Comparison of ENCODE assay signal across 1 cellular context in the genomic region with DNA sequence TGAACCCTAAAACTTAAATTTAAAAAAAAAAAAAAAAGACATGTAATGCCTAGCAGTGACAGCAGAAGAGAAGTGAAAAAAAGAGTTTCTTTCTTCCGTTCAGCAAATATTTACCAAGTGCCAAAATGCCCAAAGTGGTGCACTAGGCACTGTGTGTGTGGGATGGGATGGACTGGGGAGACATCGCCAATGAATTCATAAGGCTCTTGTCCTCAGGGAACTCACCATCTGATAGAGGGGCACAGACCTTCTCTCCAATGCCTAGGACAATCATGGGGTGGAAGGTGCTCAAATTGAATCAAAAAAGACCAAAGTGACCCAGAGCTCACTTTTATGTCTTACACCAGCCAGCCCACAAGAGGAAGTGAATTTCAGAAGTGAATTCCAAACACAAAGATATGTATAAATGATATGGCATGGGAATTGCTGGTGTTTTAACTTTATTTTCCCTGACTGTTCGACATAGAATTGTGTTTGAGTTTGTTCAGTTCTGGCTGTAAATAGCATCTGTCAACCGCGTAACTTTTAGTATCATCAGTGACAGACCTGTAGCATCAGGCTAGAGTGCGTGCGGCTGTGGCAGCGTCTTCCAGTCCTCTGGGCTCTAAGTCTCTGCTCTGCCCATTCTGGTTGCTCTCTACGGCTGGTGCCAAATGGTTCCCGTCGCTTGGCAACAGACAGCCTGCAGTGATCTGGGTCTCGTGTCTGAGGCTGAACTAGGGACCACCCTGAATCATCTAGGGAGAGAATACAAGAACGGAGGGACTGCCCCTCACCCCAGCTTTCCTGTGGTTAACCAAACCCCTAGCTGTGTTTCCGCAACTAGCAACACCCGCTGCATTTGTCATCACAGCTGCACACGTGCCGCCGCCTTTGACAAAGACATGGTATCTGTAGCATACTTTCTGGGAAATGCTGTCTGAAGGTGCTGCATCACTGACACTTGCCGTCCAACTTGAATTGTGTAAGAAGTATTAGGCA.
TF ChIP-seq lines count a peak whose summit lies in the region.

No MANE protein-coding gene starts in this region.

TF ChIP-seq in K562, 482 proteins besides CTCF, POLR2A, EP300 and RAD21 (continued from another document):
- TF ChIP-seq, protein P1, sequence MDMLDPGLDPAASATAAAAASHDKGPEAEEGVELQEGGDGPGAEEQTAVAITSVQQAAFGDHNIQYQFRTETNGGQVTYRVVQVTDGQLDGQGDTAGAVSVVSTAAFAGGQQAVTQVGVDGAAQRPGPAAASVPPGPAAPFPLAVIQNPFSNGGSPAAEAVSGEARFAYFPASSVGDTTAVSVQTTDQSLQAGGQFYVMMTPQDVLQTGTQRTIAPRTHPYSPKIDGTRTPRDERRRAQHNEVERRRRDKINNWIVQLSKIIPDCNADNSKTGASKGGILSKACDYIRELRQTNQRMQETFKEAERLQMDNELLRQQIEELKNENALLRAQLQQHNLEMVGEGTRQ (CRISPR knock-in tag; IDR thresholded peaks at IDR 0.05): peak; percentile 41
- no peak for TF ChIP-seq XRCC5 (IDR thresholded peaks at IDR 0.05; ENCODE audit: low read depth, low read length)
- TF ChIP-seq, protein P2, sequence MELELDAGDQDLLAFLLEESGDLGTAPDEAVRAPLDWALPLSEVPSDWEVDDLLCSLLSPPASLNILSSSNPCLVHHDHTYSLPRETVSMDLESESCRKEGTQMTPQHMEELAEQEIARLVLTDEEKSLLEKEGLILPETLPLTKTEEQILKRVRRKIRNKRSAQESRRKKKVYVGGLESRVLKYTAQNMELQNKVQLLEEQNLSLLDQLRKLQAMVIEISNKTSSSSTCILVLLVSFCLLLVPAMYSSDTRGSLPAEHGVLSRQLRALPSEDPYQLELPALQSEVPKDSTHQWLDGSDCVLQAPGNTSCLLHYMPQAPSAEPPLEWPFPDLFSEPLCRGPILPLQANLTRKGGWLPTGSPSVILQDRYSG (tag; conservative IDR thresholded peaks at IDR 0.05; ENCODE audit: low read depth): no peak
- no peak for TF ChIP-seq TCF3 (CRISPR knock-in tag; IDR thresholded peaks at IDR 0.05)
- peak; percentile 45 for TF ChIP-seq RFX1 (IDR thresholded peaks at IDR 0.05)
- peak; percentile 80 for TF ChIP-seq BHLHE40 (IDR thresholded peaks at IDR 0.05; ENCODE audit: low read length)
- no peak for TF ChIP-seq EZH2 (IDR thresholded peaks at IDR 0.05; ENCODE audit: borderline replicate concordance, low read depth, low read length)
- TF ChIP-seq, protein P3, sequence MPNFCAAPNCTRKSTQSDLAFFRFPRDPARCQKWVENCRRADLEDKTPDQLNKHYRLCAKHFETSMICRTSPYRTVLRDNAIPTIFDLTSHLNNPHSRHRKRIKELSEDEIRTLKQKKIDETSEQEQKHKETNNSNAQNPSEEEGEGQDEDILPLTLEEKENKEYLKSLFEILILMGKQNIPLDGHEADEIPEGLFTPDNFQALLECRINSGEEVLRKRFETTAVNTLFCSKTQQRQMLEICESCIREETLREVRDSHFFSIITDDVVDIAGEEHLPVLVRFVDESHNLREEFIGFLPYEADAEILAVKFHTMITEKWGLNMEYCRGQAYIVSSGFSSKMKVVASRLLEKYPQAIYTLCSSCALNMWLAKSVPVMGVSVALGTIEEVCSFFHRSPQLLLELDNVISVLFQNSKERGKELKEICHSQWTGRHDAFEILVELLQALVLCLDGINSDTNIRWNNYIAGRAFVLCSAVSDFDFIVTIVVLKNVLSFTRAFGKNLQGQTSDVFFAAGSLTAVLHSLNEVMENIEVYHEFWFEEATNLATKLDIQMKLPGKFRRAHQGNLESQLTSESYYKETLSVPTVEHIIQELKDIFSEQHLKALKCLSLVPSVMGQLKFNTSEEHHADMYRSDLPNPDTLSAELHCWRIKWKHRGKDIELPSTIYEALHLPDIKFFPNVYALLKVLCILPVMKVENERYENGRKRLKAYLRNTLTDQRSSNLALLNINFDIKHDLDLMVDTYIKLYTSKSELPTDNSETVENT (CRISPR knock-in tag; IDR thresholded peaks at IDR 0.05): no peak
